14 cellular contexts compared by ENCODE assay signal in genomic region chr10:15183689-15184481, GRCh38.
"Had no signal": no experiment of that assay in that cellular context is flagged by ENCODE, and none has a peak within 500 bp of the region (broad histone marks: within the 10 kb centered on the region; RNA-seq: fewer than 3 reads in every experiment).

No MANE protein-coding gene starts in this region.

- H3K4me1 ChIP-seq: colonic mucosa, heart right ventricle, pancreas had no signal

- H3K36me3 ChIP-seq: colonic mucosa, heart right ventricle, pancreas had no signal

- H3K9me3 ChIP-seq: colonic mucosa, heart right ventricle, pancreas had no signal

- H3K27ac ChIP-seq: colonic mucosa, heart right ventricle, pancreas had no signal

- H3K4me2 ChIP-seq: smooth muscle cell had no signal

- H3K27me3 ChIP-seq: colonic mucosa, heart right ventricle, pancreas had no signal

- DNase-seq: colonic mucosa; effector CD4-positive, alpha-beta T cell; endodermal cell; erythroblast; heart right ventricle; islet precursor cell; mammary epithelial cell; occipital lobe; pancreas; right cardiac atrium; stimulated activated CD4-positive, alpha-beta T cell treated with anti-CD3 and anti-CD28 coated beads, Interleukin-2, amount 100 ng/mL, for 48 hours; stimulated activated naive CD4-positive, alpha-beta T cell treated with Interleukin-2 at 50 U/mL for 16 hours; trophoblast cell had no signal

- H3K4me3 ChIP-seq: colonic mucosa, pancreas, smooth muscle cell had no signal
